In the genomic region with DNA sequence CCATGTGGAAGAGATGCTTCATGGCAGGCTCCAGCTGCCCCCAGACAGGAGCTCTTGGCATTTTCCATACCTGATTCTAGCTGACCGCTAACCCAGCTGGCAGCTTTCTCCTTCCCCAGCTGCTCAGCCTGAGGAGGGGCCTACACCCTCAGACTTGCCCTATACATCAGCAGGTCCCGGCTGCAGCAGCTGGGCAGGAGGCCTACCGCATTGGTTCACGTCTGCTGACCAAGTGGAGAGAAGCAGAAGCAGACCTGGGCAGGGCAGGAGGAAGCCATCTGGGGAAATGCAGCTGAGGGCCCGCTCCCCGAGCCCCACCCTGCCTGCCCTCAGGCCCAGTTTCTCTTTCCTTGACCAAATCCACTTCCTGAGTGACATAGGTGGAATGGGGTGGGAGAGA, we compare ENCODE assay signal across 15 cellular contexts. TPM values are rescaled to one million over a fixed set of nuclear protein-coding genes. Genes with fewer than 3 reads are reported as not detected.
DNase-seq lines count a peak whose midpoint lies in the region; ATAC-seq and TF ChIP-seq lines count a peak whose summit lies in the region.
"Had no signal": no experiment of that assay in that cellular context is flagged by ENCODE, and none has a peak within 500 bp of the region (broad histone marks: within the 10 kb centered on the region; RNA-seq: fewer than 3 reads in every experiment).

No MANE protein-coding gene starts in this region.

- no peak for DNase-seq in CD4-positive, CD25-positive, alpha-beta regulatory T cell
- DNase-seq in germinal center (ENCODE audit: low spot score): peak; percentile 76
- no peak for DNase-seq in HEK293T (ENCODE audit: extremely low spot score)
- no peak for DNase-seq in activated naive CD4-positive, alpha-beta T cell (lab: John Stamatoyannopoulos, UW)
- DNase-seq in RKO (ENCODE audit: low spot score): no peak
- DNase-seq: Calu3; NCI-H2029; psoas muscle; stimulated activated CD4-positive, alpha-beta T cell treated with anti-CD3 and anti-CD28 coated beads, Interleukin-15, amount 100 ng/mL, for 24 hours; thyroid gland had no signal

- H3K4me3 Mint-ChIP-seq in CD4-positive, CD25-positive, alpha-beta regulatory T cell: no peak overlapping the region
- H3K4me3 Mint-ChIP-seq: brain had no signal

- peak; percentile 42 to 47 for ATAC-seq in CD4-positive, CD25-positive, alpha-beta regulatory T cell (ENCODE audit: low read depth in 2 of 2)
- peak; percentile 77 for ATAC-seq in GM19463 (IDR thresholded peaks at IDR 0.05; ENCODE audit: unreplicated experiment)
- peak; percentile 75 for ATAC-seq in HG03159 (IDR thresholded peaks at IDR 0.05; ENCODE audit: unreplicated experiment)
- ATAC-seq in GM21381 (IDR thresholded peaks at IDR 0.05; ENCODE audit: unreplicated experiment): no peak
- ATAC-seq: psoas muscle had no signal

- H3K4me1 ChIP-seq in CD4-positive, CD25-positive, alpha-beta regulatory T cell (ENCODE audit: control insufficient read depth, insufficient read depth, low read length, poor library complexity, severe bottlenecking): no peaks in the 10 kb centered on the region
- H3K4me1 ChIP-seq: psoas muscle, thyroid gland had no signal

- no peak overlapping the region for H3K27ac ChIP-seq in CD4-positive, CD25-positive, alpha-beta regulatory T cell (ENCODE audit: insufficient read depth, low read length, poor library complexity, severe bottlenecking)
- H3K27ac ChIP-seq: HL-60, psoas muscle, thyroid gland had no signal

- peaks cover 0 to 18% (median 7%) of the 10 kb centered on the region in 4 donors for H3K4me1 Mint-ChIP-seq in CD4-positive, CD25-positive, alpha-beta regulatory T cell

- H3K36me3 Mint-ChIP-seq in CD4-positive, CD25-positive, alpha-beta regulatory T cell: peaks cover 7% of the 10 kb centered on the region
- H3K36me3 Mint-ChIP-seq: brain had no signal

- H3K27ac Mint-ChIP-seq in CD4-positive, CD25-positive, alpha-beta regulatory T cell: peak overlapping the region in 1 of 3 donors; percentile 39
- H3K27ac Mint-ChIP-seq: brain had no signal

- CTCF ChIA-PET in HEK293T (lab: Yijun Ruan, JAX): no interaction called here

- H3K27me3 ChIP-seq in CD4-positive, CD25-positive, alpha-beta regulatory T cell (ENCODE audit: control insufficient read depth, insufficient read depth, low read length): no peaks in the 10 kb centered on the region
- H3K27me3 ChIP-seq: thyroid gland had no signal

- H3K36me3 ChIP-seq in CD4-positive, CD25-positive, alpha-beta regulatory T cell (ENCODE audit: control insufficient read depth, insufficient read depth, low read length): no peaks in the 10 kb centered on the region
- H3K36me3 ChIP-seq: thyroid gland had no signal

- H3K9me3 ChIP-seq in CD4-positive, CD25-positive, alpha-beta regulatory T cell (ENCODE audit: control insufficient read depth in 2 of 2, low read length in 2 of 2): no peaks in the 10 kb centered on the region
- H3K9me3 ChIP-seq: psoas muscle, thyroid gland had no signal

- H3K4me3 ChIP-seq in CD4-positive, CD25-positive, alpha-beta regulatory T cell (ENCODE audit: low read depth, low read length): no peak overlapping the region
- H3K4me3 ChIP-seq: psoas muscle, thyroid gland had no signal

- no peaks in the 10 kb centered on the region for H3K27me3 Mint-ChIP-seq in CD4-positive, CD25-positive, alpha-beta regulatory T cell
- H3K27me3 Mint-ChIP-seq: brain had no signal

- POLR2A ChIA-PET in HEK293T (lab: Yijun Ruan, JAX): no interaction called here

- H3K9me3 Mint-ChIP-seq in CD4-positive, CD25-positive, alpha-beta regulatory T cell: no peaks in the 10 kb centered on the region

TF ChIP-seq in HEK293T, 16 proteins besides CTCF, POLR2A, EP300 and RAD21:
- TF ChIP-seq ARNT (IDR thresholded peaks at IDR 0.05) (no peak), HDGF (IDR thresholded peaks at IDR 0.05; ENCODE audit: borderline replicate concordance) (no peak), FOXK2 (IDR thresholded peaks at IDR 0.05) (no peak), CTBP1 (IDR thresholded peaks at IDR 0.05; ENCODE audit: borderline replicate concordance) (no peak), SUZ12 (IDR thresholded peaks at IDR 0.05) (no peak)
- TF ChIP-seq, protein P1, sequence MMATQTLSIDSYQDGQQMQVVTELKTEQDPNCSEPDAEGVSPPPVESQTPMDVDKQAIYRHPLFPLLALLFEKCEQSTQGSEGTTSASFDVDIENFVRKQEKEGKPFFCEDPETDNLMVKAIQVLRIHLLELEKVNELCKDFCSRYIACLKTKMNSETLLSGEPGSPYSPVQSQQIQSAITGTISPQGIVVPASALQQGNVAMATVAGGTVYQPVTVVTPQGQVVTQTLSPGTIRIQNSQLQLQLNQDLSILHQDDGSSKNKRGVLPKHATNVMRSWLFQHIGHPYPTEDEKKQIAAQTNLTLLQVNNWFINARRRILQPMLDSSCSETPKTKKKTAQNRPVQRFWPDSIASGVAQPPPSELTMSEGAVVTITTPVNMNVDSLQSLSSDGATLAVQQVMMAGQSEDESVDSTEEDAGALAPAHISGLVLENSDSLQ (IDR thresholded peaks at IDR 0.05): no peak

RNA-seq across cellular contexts. Expression of a gene that starts 50.7 kb away (rescaled TPM):
- total RNA-seq in CD4-positive, CD25-positive, alpha-beta regulatory T cell: 215 TPM
- polyA plus RNA-seq in CD4-positive, CD25-positive, alpha-beta regulatory T cell: 100 to 1,000 TPM; 225 to 299 (median 250) TPM
